In the genomic region with DNA sequence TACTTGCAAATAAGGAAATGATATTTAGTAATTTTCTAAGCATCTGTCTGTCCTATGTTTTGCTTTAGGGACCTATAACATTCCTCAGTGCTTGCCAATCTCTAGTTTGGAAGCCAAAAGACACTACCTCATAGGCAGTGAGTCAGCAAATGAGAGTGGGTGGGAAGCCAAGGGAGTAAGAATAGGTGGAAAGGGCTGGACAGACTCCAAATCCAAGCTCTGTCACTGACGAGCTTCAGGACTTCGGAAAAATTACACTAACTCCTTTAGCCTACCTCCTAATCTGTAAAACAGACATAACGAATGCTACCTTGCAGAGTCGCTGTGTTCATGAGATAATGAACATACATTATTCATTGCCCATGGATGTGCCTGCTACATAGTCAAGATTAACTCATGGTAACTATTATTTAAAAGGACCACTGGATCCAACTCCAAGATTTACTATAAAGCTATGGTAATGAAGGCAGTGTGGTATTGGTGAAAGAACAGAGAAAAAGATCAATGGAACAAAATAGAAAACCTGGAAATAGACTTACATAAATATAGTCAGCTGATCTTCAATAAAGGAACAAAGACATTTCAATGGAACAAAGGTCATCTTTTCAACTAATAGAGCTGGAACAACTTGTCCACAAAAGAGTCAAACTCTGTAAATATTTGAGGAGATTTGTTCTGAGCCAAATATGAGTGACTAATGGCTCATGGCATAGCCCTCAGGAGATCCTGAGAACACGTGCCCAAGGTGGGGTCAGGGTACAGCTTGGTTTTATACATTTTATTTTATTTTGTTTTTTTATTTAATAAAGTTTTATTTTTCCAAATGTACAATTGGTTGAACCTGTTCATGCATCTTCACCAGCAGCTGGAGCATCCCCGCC, we compare ENCODE assay signal across 9 cellular contexts.
DNase-seq lines count a peak whose midpoint lies in the region; ATAC-seq, FAIRE-seq and TF ChIP-seq lines count a peak whose summit lies in the region.
"Had no signal": no experiment of that assay in that cellular context is flagged by ENCODE, and none has a peak within 500 bp of the region (broad histone marks: within the 10 kb centered on the region; RNA-seq: fewer than 3 reads in every experiment).

No MANE protein-coding gene starts in this region.

- H2AFZ ChIP-seq in astrocyte (ENCODE audit: low read depth, low read length): no peak overlapping the region

- H3K27ac Mint-ChIP-seq in astrocyte (ENCODE audit: unreplicated experiment) (peak overlapping the region; percentile 89), immature natural killer cell (no peak overlapping the region)
- no peak overlapping the region for H3K27ac Mint-ChIP-seq in activated CD8-positive, alpha-beta T cell treated with anti-CD3 and anti-CD28 coated beads for 36 hours
- H3K27ac Mint-ChIP-seq: naive B cell had no signal

- H3K4me1 Mint-ChIP-seq in astrocyte (ENCODE audit: low read depth, unreplicated experiment) (peaks cover 49% of the 10 kb centered on the region), immature natural killer cell (peaks cover 8 to 12% of the 10 kb centered on the region in 2 donors)
- H3K4me1 Mint-ChIP-seq in activated CD8-positive, alpha-beta T cell treated with anti-CD3 and anti-CD28 coated beads for 36 hours (ENCODE audit: low read depth): peaks cover 21% of the 10 kb centered on the region
- H3K4me1 Mint-ChIP-seq: naive B cell had no signal

- TF ChIP-seq POLR2A in thyroid gland (IDR thresholded peaks at IDR 0.05): peak in 1 of 2 donors; percentile 55

- peak; percentile 94 for FAIRE-seq in astrocyte (lab: Jason Lieb, UNC)

- peak overlapping the region; percentile 86 for H3K4me2 ChIP-seq in astrocyte (ENCODE audit: low read length)

- H3K4me1 ChIP-seq in astrocyte (ENCODE audit: insufficient read depth, low read length) (peaks cover 51% of the 10 kb centered on the region), thyroid gland (peaks cover 51 to 58% of the 10 kb centered on the region in 2 donors)

- peak overlapping the region; percentile 18 for H3K4me3 Mint-ChIP-seq in astrocyte (ENCODE audit: unreplicated experiment)
- no peak overlapping the region for H3K4me3 Mint-ChIP-seq in immature natural killer cell
- no peak overlapping the region for H3K4me3 Mint-ChIP-seq in activated CD8-positive, alpha-beta T cell treated with anti-CD3 and anti-CD28 coated beads for 36 hours
- H3K4me3 Mint-ChIP-seq: naive B cell had no signal

- H3K79me2 ChIP-seq in astrocyte (ENCODE audit: insufficient read depth, low read length): peaks cover 19% of the 10 kb centered on the region

- intact Hi-C loops in thyroid gland (cut with DNase I): no loop called here
- intact Hi-C loops in activated CD8-positive, alpha-beta T cell treated with anti-CD3 and anti-CD28 coated beads for 36 hours (cut with micrococcal nuclease): no loop called here

- H3K27ac ChIP-seq in astrocyte (ENCODE audit: low read depth, low read length) (peak overlapping the region; percentile 94), thyroid gland (peak overlapping the region; percentile 85 to 97 (median 90))

- DNase-seq in HuH-7 (ENCODE audit: low spot score): peak; percentile 45
- peak; percentile 99 for DNase-seq in astrocyte (ENCODE audit: low read depth)
- DNase-seq in kidney epithelial cell (ENCODE audit: low read depth): peak; percentile 95
- peak; percentile 79 to 80 for DNase-seq in thyroid gland
- no peak for DNase-seq in immature natural killer cell
- no peak for DNase-seq in NCI-H82 (lab: John Stamatoyannopoulos, UW)
- no peak for DNase-seq in activated CD8-positive, alpha-beta T cell treated with anti-CD3 and anti-CD28 coated beads for 36 hours
- DNase-seq in activated naive CD4-positive, alpha-beta T cell (lab: John Stamatoyannopoulos, UW): no peak
- DNase-seq: naive B cell had no signal

- H3K36me3 ChIP-seq in astrocyte (ENCODE audit: insufficient read depth, low read length): no peaks in the 10 kb centered on the region
- no peaks in the 10 kb centered on the region for H3K36me3 ChIP-seq in kidney epithelial cell (ENCODE audit: control insufficient read depth, insufficient read depth, low read length)
- H3K36me3 ChIP-seq in thyroid gland: no peaks in the 10 kb centered on the region

- H3K9me3 Mint-ChIP-seq in astrocyte (ENCODE audit: unreplicated experiment) (peaks cover 3% of the 10 kb centered on the region), immature natural killer cell (no peaks in the 10 kb centered on the region)
- no peaks in the 10 kb centered on the region for H3K9me3 Mint-ChIP-seq in activated CD8-positive, alpha-beta T cell treated with anti-CD3 and anti-CD28 coated beads for 36 hours
- H3K9me3 Mint-ChIP-seq: naive B cell had no signal

- TF ChIP-seq CTCF in astrocyte (IDR thresholded peaks at IDR 0.05; ENCODE audit: insufficient read depth, low read depth, low read length) (no peak), kidney epithelial cell (IDR thresholded peaks at IDR 0.05; ENCODE audit: insufficient read depth, low read length, poor library complexity, severe bottlenecking) (no peak), thyroid gland (IDR thresholded peaks at IDR 0.05) (no peak)
- no peak for TF ChIP-seq CTCF in activated CD8-positive, alpha-beta T cell treated with anti-CD3 and anti-CD28 coated beads for 36 hours (IDR thresholded peaks at IDR 0.05)

- H3K9me3 ChIP-seq in astrocyte (ENCODE audit: insufficient read depth, low read depth, low read length): no peaks in the 10 kb centered on the region
- no peaks in the 10 kb centered on the region for H3K9me3 ChIP-seq in thyroid gland

- H3K36me3 Mint-ChIP-seq in astrocyte (ENCODE audit: low read depth, unreplicated experiment): no peaks in the 10 kb centered on the region
- no peaks in the 10 kb centered on the region for H3K36me3 Mint-ChIP-seq in immature natural killer cell
- H3K36me3 Mint-ChIP-seq in activated CD8-positive, alpha-beta T cell treated with anti-CD3 and anti-CD28 coated beads for 36 hours (ENCODE audit: low read depth): no peaks in the 10 kb centered on the region
- H3K36me3 Mint-ChIP-seq: naive B cell had no signal

- CTCF ChIA-PET in activated CD8-positive, alpha-beta T cell treated with anti-CD3 and anti-CD28 coated beads for 36 hours (lab: Charles Lee): interaction anchor here (1.3 to 1.9 kb wide), 6 partner anchors 20 to 78 kb away, joined by 3 to 7 read pairs (median 4); a partner anchor contains a TSS

- H3K9ac ChIP-seq in astrocyte (ENCODE audit: low read length): peak overlapping the region; percentile 75

- POLR2A ChIA-PET in activated CD8-positive, alpha-beta T cell treated with anti-CD3 and anti-CD28 coated beads for 36 hours (lab: Charles Lee): no interaction called here

- H3K27me3 ChIP-seq in astrocyte (ENCODE audit: insufficient read depth, low read length): no peaks in the 10 kb centered on the region
- H3K27me3 ChIP-seq in kidney epithelial cell (ENCODE audit: control insufficient read depth, insufficient read depth, low read length): no peaks in the 10 kb centered on the region
- no peaks in the 10 kb centered on the region for H3K27me3 ChIP-seq in thyroid gland

- H3K27me3 Mint-ChIP-seq in astrocyte (ENCODE audit: low read depth, unreplicated experiment) (no peaks in the 10 kb centered on the region), immature natural killer cell (ENCODE audit: low read depth in 3 of 3) (peaks cover 0 to 9% (median 5%) of the 10 kb centered on the region in 3 donors)
- H3K27me3 Mint-ChIP-seq in activated CD8-positive, alpha-beta T cell treated with anti-CD3 and anti-CD28 coated beads for 36 hours: peaks cover 42% of the 10 kb centered on the region

- 48 to 51% methylated on average over 6 of the region's 6 CpGs for WGBS in thyroid gland, 2 donors

- no peaks in the 10 kb centered on the region for H4K20me1 ChIP-seq in astrocyte (ENCODE audit: insufficient read depth, low read length)

- no peak for ATAC-seq in activated CD8-positive, alpha-beta T cell treated with anti-CD3 and anti-CD28 coated beads for 36 hours

- peak overlapping the region; percentile 6 for H3K4me3 ChIP-seq in astrocyte (ENCODE audit: insufficient read depth, low read depth, low read length)
- H3K4me3 ChIP-seq in kidney epithelial cell (ENCODE audit: low read depth, low read length): no peak overlapping the region
- H3K4me3 ChIP-seq in thyroid gland (replicated peaks in 1 of 3): no peak overlapping the region

Comparison
In these comparisons a context has a peak if more than half of its experiments do, and no peak if none do; other contexts are left out.
1. DNase-seq: peak in HuH-7 (single experiment), astrocyte (single experiment), kidney epithelial cell (single experiment) and thyroid gland (2 of 2); none in immature natural killer cell (0 of 3), NCI-H82 (single experiment), activated CD8-positive, alpha-beta T cell treated with anti-CD3 and anti-CD28 coated beads for 36 hours (single experiment) and activated naive CD4-positive, alpha-beta T cell (0 of 4).